ENCODE assay signal across 1 cellular context in the genomic region with DNA sequence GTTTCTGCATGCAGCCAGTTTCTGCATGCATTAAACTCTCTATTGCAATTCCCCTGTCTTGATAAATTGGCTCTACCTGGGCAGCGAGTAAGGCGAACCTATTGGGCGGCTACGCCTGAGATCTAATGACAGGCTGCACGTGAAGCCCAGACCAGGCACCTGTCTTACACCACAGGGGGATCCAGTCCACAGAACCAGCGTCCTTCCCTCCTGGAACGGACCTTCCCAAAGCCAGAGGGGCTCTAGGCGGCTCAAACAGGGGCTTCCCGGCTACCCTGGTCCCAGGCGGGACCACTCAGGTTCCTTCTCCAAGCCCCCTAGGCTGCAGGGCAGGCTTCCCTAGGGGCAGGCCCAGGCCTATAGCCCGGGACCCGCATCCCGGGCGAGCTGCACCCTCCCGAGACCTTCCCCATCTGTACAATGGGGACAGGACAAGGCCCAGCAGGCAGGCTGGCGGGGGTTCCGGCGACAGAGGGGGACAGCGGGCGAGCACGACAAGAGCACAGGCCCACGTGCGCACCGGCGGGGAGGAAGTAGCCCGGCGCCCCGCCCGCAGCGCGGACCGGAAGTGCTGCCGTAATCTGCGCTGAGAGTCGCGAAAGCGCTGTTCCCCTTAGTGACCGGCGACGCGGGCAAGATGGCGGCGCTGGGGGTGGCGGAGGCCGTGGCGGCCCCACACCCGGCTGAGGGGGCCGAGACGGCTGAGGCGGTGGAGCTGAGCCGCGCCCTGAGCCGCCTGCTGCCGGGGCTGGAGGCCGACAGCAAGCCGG.
TF ChIP-seq lines count a peak whose summit lies in the region.

A gene (plus strand): TSS at position 616 of the 770 bp plus-strand sequence. CDS start 22 bp downstream, at position 638.

TF ChIP-seq in HEK293, 187 proteins besides CTCF, POLR2A, EP300 and RAD21 (continued from another document and continues in another):
- TF ChIP-seq, protein P1, sequence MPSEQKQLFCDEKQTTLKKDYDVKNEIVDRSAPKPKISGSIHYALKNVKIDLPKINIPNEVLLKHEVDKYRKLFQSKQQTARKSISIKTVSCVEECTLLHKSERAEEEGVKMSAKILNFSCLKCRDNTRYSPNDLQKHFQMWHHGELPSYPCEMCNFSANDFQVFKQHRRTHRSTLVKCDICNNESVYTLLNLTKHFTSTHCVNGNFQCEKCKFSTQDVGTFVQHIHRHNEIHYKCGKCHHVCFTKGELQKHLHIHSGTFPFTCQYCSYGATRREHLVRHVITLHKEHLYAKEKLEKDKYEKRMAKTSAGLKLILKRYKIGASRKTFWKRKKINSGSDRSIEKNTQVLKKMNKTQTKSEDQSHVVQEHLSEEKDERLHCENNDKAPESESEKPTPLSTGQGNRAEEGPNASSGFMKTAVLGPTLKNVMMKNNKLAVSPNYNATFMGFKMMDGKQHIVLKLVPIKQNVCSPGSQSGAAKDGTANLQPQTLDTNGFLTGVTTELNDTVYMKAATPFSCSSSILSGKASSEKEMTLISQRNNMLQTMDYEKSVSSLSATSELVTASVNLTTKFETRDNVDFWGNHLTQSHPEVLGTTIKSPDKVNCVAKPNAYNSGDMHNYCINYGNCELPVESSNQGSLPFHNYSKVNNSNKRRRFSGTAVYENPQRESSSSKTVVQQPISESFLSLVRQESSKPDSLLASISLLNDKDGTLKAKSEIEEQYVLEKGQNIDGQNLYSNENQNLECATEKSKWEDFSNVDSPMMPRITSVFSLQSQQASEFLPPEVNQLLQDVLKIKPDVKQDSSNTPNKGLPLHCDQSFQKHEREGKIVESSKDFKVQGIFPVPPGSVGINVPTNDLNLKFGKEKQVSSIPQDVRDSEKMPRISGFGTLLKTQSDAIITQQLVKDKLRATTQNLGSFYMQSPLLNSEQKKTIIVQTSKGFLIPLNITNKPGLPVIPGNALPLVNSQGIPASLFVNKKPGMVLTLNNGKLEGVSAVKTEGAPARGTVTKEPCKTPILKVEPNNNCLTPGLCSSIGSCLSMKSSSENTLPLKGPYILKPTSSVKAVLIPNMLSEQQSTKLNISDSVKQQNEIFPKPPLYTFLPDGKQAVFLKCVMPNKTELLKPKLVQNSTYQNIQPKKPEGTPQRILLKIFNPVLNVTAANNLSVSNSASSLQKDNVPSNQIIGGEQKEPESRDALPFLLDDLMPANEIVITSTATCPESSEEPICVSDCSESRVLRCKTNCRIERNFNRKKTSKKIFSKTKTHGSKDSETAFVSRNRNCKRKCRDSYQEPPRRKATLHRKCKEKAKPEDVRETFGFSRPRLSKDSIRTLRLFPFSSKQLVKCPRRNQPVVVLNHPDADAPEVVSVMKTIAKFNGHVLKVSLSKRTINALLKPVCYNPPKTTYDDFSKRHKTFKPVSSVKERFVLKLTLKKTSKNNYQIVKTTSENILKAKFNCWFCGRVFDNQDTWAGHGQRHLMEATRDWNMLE (tag by site-specific recombination; conservative IDR thresholded peaks at IDR 0.05; ENCODE audit: low read depth) = peak; percentile 94
- peak; percentile 85 for TF ChIP-seq ZIC2 (tag by site-specific recombination; IDR thresholded peaks at IDR 0.05)
- peak; percentile 59; the same call in 1 of the 2 replicates for TF ChIP-seq ZNF610 (tag by site-specific recombination; IDR thresholded peaks at IDR 0.05; ENCODE audit: borderline replicate concordance)
- TF ChIP-seq SP7 (tag by site-specific recombination; IDR thresholded peaks at IDR 0.05) = peak; percentile 53; the same call in 1 of the 2 replicates
- TF ChIP-seq ZNF585B (tag by site-specific recombination; IDR thresholded peaks at IDR 0.05) = no peak
- TF ChIP-seq, protein P2, sequence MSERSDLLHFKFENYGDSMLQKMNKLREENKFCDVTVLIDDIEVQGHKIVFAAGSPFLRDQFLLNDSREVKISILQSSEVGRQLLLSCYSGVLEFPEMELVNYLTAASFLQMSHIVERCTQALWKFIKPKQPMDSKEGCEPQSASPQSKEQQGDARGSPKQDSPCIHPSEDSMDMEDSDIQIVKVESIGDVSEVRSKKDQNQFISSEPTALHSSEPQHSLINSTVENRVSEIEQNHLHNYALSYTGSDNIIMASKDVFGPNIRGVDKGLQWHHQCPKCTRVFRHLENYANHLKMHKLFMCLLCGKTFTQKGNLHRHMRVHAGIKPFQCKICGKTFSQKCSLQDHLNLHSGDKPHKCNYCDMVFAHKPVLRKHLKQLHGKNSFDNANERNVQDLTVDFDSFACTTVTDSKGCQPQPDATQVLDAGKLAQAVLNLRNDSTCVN (tag by site-specific recombination; optimal IDR thresholded peaks at IDR 0.05) = peak; percentile 70
- no peak for TF ChIP-seq MYNN (tag by site-specific recombination; IDR thresholded peaks at IDR 0.05; ENCODE audit: borderline replicate concordance)
- TF ChIP-seq, protein P3, sequence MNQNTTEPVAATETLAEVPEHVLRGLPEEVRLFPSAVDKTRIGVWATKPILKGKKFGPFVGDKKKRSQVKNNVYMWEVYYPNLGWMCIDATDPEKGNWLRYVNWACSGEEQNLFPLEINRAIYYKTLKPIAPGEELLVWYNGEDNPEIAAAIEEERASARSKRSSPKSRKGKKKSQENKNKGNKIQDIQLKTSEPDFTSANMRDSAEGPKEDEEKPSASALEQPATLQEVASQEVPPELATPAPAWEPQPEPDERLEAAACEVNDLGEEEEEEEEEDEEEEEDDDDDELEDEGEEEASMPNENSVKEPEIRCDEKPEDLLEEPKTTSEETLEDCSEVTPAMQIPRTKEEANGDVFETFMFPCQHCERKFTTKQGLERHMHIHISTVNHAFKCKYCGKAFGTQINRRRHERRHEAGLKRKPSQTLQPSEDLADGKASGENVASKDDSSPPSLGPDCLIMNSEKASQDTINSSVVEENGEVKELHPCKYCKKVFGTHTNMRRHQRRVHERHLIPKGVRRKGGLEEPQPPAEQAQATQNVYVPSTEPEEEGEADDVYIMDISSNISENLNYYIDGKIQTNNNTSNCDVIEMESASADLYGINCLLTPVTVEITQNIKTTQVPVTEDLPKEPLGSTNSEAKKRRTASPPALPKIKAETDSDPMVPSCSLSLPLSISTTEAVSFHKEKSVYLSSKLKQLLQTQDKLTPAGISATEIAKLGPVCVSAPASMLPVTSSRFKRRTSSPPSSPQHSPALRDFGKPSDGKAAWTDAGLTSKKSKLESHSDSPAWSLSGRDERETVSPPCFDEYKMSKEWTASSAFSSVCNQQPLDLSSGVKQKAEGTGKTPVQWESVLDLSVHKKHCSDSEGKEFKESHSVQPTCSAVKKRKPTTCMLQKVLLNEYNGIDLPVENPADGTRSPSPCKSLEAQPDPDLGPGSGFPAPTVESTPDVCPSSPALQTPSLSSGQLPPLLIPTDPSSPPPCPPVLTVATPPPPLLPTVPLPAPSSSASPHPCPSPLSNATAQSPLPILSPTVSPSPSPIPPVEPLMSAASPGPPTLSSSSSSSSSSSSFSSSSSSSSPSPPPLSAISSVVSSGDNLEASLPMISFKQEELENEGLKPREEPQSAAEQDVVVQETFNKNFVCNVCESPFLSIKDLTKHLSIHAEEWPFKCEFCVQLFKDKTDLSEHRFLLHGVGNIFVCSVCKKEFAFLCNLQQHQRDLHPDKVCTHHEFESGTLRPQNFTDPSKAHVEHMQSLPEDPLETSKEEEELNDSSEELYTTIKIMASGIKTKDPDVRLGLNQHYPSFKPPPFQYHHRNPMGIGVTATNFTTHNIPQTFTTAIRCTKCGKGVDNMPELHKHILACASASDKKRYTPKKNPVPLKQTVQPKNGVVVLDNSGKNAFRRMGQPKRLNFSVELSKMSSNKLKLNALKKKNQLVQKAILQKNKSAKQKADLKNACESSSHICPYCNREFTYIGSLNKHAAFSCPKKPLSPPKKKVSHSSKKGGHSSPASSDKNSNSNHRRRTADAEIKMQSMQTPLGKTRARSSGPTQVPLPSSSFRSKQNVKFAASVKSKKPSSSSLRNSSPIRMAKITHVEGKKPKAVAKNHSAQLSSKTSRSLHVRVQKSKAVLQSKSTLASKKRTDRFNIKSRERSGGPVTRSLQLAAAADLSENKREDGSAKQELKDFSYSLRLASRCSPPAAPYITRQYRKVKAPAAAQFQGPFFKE (tag by site-specific recombination; IDR thresholded peaks at IDR 0.05; ENCODE audit: borderline replicate concordance) = no peak
- TF ChIP-seq, protein P4, sequence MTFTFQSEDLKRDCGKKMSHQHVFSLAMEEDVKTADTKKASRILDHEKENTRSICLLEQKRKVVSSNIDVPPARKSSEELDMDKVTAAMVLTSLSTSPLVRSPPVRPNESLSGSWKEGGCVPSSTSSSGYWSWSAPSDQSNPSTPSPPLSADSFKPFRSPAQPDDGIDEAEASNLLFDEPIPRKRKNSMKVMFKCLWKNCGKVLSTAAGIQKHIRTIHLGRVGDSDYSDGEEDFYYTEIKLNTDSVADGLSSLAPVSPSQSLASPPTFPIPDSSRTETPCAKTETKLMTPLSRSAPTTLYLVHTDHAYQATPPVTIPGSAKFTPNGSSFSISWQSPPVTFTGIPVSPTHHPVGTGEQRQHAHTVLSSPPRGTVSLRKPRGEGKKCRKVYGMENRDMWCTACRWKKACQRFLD (tag by site-specific recombination; IDR thresholded peaks at IDR 0.05) = no peak
- TF ChIP-seq, protein P5, sequence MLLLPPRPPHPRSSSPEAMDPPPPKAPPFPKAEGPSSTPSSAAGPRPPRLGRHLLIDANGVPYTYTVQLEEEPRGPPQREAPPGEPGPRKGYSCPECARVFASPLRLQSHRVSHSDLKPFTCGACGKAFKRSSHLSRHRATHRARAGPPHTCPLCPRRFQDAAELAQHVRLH (tag by site-specific recombination; IDR thresholded peaks at IDR 0.05) = peak; percentile 82
- TF ChIP-seq ZNF654 (tag by site-specific recombination; IDR thresholded peaks at IDR 0.05; ENCODE audit: low read depth) = no peak
- TF ChIP-seq, protein P6, sequence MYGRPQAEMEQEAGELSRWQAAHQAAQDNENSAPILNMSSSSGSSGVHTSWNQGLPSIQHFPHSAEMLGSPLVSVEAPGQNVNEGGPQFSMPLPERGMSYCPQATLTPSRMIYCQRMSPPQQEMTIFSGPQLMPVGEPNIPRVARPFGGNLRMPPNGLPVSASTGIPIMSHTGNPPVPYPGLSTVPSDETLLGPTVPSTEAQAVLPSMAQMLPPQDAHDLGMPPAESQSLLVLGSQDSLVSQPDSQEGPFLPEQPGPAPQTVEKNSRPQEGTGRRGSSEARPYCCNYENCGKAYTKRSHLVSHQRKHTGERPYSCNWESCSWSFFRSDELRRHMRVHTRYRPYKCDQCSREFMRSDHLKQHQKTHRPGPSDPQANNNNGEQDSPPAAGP (tag by site-specific recombination; IDR thresholded peaks at IDR 0.05) = peak; percentile 72
- TF ChIP-seq SP2 (tag by site-specific recombination; IDR thresholded peaks at IDR 0.05) = peak; percentile 82
- TF ChIP-seq ZNF670 (tag by site-specific recombination; IDR thresholded peaks at IDR 0.05; ENCODE audit: low read depth) = no peak
- peak; percentile 58; the same call in 1 of the 2 replicates for TF ChIP-seq KLF9 (tag by site-specific recombination; IDR thresholded peaks at IDR 0.05; ENCODE audit: low read depth)
- peak; percentile 27; the same call in 1 of the 2 replicates for TF ChIP-seq ZBTB20 (tag by site-specific recombination; IDR thresholded peaks at IDR 0.05)
- TF ChIP-seq, protein P7, sequence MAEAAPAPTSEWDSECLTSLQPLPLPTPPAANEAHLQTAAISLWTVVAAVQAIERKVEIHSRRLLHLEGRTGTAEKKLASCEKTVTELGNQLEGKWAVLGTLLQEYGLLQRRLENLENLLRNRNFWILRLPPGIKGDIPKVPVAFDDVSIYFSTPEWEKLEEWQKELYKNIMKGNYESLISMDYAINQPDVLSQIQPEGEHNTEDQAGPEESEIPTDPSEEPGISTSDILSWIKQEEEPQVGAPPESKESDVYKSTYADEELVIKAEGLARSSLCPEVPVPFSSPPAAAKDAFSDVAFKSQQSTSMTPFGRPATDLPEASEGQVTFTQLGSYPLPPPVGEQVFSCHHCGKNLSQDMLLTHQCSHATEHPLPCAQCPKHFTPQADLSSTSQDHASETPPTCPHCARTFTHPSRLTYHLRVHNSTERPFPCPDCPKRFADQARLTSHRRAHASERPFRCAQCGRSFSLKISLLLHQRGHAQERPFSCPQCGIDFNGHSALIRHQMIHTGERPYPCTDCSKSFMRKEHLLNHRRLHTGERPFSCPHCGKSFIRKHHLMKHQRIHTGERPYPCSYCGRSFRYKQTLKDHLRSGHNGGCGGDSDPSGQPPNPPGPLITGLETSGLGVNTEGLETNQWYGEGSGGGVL (tag by site-specific recombination; IDR thresholded peaks at IDR 0.05) = peak; percentile 32; the same call in 1 of the 2 replicates
- TF ChIP-seq ZSCAN30 (tag by site-specific recombination; IDR thresholded peaks at IDR 0.05) = peak; percentile 85
- no peak for TF ChIP-seq ZNF140 (tag by site-specific recombination; IDR thresholded peaks at IDR 0.05)
- no peak for TF ChIP-seq IKZF3 (tag by site-specific recombination; IDR thresholded peaks at IDR 0.05)
- TF ChIP-seq ZNF114 (tag by site-specific recombination; IDR thresholded peaks at IDR 0.05) = no peak
- TF ChIP-seq HOXD13 (CRISPR knock-in tag; IDR thresholded peaks at IDR 0.05; ENCODE audit: borderline replicate concordance) = no peak
- TF ChIP-seq, protein P8, sequence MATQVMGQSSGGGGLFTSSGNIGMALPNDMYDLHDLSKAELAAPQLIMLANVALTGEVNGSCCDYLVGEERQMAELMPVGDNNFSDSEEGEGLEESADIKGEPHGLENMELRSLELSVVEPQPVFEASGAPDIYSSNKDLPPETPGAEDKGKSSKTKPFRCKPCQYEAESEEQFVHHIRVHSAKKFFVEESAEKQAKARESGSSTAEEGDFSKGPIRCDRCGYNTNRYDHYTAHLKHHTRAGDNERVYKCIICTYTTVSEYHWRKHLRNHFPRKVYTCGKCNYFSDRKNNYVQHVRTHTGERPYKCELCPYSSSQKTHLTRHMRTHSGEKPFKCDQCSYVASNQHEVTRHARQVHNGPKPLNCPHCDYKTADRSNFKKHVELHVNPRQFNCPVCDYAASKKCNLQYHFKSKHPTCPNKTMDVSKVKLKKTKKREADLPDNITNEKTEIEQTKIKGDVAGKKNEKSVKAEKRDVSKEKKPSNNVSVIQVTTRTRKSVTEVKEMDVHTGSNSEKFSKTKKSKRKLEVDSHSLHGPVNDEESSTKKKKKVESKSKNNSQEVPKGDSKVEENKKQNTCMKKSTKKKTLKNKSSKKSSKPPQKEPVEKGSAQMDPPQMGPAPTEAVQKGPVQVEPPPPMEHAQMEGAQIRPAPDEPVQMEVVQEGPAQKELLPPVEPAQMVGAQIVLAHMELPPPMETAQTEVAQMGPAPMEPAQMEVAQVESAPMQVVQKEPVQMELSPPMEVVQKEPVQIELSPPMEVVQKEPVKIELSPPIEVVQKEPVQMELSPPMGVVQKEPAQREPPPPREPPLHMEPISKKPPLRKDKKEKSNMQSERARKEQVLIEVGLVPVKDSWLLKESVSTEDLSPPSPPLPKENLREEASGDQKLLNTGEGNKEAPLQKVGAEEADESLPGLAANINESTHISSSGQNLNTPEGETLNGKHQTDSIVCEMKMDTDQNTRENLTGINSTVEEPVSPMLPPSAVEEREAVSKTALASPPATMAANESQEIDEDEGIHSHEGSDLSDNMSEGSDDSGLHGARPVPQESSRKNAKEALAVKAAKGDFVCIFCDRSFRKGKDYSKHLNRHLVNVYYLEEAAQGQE (tag by site-specific recombination; IDR thresholded peaks at IDR 0.05) = no peak
